ENCODE assay signal across 12 cellular contexts in genomic region chr3:177810162-177810623, GRCh38.
DNase-seq lines count a peak whose midpoint lies in the region; ATAC-seq, FAIRE-seq and TF ChIP-seq lines count a peak whose summit lies in the region.
"Had no signal": no experiment of that assay in that cellular context is flagged by ENCODE, and none has a peak within 500 bp of the region (broad histone marks: within the 10 kb centered on the region; RNA-seq: fewer than 3 reads in every experiment).

No MANE protein-coding gene starts in this region.

- H3K4me3 Mint-ChIP-seq in activated CD8-positive, alpha-beta T cell treated with anti-CD3 and anti-CD28 coated beads for 36 hours: no peak overlapping the region
- H3K4me3 Mint-ChIP-seq in activated CD8-positive, alpha-beta T cell treated with anti-CD3 and anti-CD28 coated beads, Interleukin-2, amount 10 ng/mL, durations not matched to agents 7 days and 5 days: no peak overlapping the region
- H3K4me3 Mint-ChIP-seq: activated CD4-positive, alpha-beta memory T cell treated with anti-CD3 and anti-CD28 coated beads for 36 hours; B cell had no signal

- POLR2A ChIA-PET in activated CD8-positive, alpha-beta T cell treated with anti-CD3 and anti-CD28 coated beads for 36 hours (lab: Charles Lee): no interaction called here
- POLR2A ChIA-PET in activated CD8-positive, alpha-beta T cell treated with anti-CD3 and anti-CD28 coated beads, Interleukin-2, amount 10 ng/mL, durations not matched to agents 7 days and 5 days (lab: Charles Lee): no interaction called here

- WGBS in transverse colon (ENCODE audit: low coverage in 1 of 2), 2 donors: 36 to 45% methylated on average over 3 of the region's 3 CpGs

- FAIRE-seq in GM19239 (lab: Jason Lieb, UNC): no peak

- TF ChIP-seq CTCF in activated CD8-positive, alpha-beta T cell treated with anti-CD3 and anti-CD28 coated beads for 36 hours (IDR thresholded peaks at IDR 0.05): no peak
- no peak for TF ChIP-seq CTCF in transverse colon (IDR thresholded peaks at IDR 0.05)

- H3K4me1 ChIP-seq in transverse colon: peaks cover 0 to 21% (median 0%) of the 10 kb centered on the region in 4 donors

- no peaks in the 10 kb centered on the region for H3K27me3 ChIP-seq in transverse colon
- H3K27me3 ChIP-seq: spleen had no signal

- H3K9me3 ChIP-seq in transverse colon: no peaks in the 10 kb centered on the region
- H3K9me3 ChIP-seq: spleen had no signal

- TF ChIP-seq POLR2A in transverse colon (IDR thresholded peaks at IDR 0.05): no peak

- no peaks in the 10 kb centered on the region for H3K9me3 Mint-ChIP-seq in activated CD8-positive, alpha-beta T cell treated with anti-CD3 and anti-CD28 coated beads for 36 hours
- peaks cover 14% of the 10 kb centered on the region for H3K9me3 Mint-ChIP-seq in activated CD8-positive, alpha-beta T cell treated with anti-CD3 and anti-CD28 coated beads, Interleukin-2, amount 10 ng/mL, durations not matched to agents 7 days and 5 days (ENCODE audit: insufficient read depth)
- H3K9me3 Mint-ChIP-seq: activated CD4-positive, alpha-beta memory T cell treated with anti-CD3 and anti-CD28 coated beads for 36 hours had no signal

- intact Hi-C loops in activated CD8-positive, alpha-beta T cell treated with anti-CD3 and anti-CD28 coated beads for 36 hours (cut with micrococcal nuclease): no loop called here
- intact Hi-C loops in transverse colon (cut with DNase I; ENCODE audit: low total_unique reads): loop anchor here (10.0 kb wide), 1 partner anchor 155 kb away; no protein-coding TSS in a partner anchor

- no peak for DNase-seq in activated CD8-positive, alpha-beta T cell treated with anti-CD3 and anti-CD28 coated beads for 36 hours
- DNase-seq in activated CD8-positive, alpha-beta T cell treated with anti-CD3 and anti-CD28 coated beads, Interleukin-2, amount 10 ng/mL, durations not matched to agents 7 days and 5 days: no peak
- peak; percentile 60 for DNase-seq in astrocyte of the hippocampus (ENCODE audit: low read depth, low spot score)
- DNase-seq in kidney glomerular epithelial cell (lab: John Stamatoyannopoulos, UW): peak; percentile 64
- no peak for DNase-seq in transverse colon
- no peak for DNase-seq in NCI-H748 (lab: John Stamatoyannopoulos, UW; ENCODE audit: unreplicated experiment)
- no peak for DNase-seq in GM19239 (ENCODE audit: insufficient read length, low spot score)
- DNase-seq in stimulated activated naive CD4-positive, alpha-beta T cell treated with Interleukin-2 at 50 U/mL for 16 hours (lab: John Stamatoyannopoulos, UW): no peak
- DNase-seq: activated CD4-positive, alpha-beta memory T cell treated with anti-CD3 and anti-CD28 coated beads for 36 hours; NCI-H69; spleen had no signal

- ATAC-seq in activated CD8-positive, alpha-beta T cell treated with anti-CD3 and anti-CD28 coated beads for 36 hours: no peak
- no peak for ATAC-seq in activated CD8-positive, alpha-beta T cell treated with anti-CD3 and anti-CD28 coated beads, Interleukin-2, amount 10 ng/mL, durations not matched to agents 7 days and 5 days

- H3K27ac ChIP-seq in transverse colon: peak overlapping the region; percentile 12 to 47 (median 26)

- no peak overlapping the region for H3K4me3 ChIP-seq in transverse colon
- H3K4me3 ChIP-seq: spleen had no signal

- no peaks in the 10 kb centered on the region for H3K36me3 Mint-ChIP-seq in activated CD8-positive, alpha-beta T cell treated with anti-CD3 and anti-CD28 coated beads for 36 hours (ENCODE audit: low read depth)
- H3K36me3 Mint-ChIP-seq in activated CD8-positive, alpha-beta T cell treated with anti-CD3 and anti-CD28 coated beads, Interleukin-2, amount 10 ng/mL, durations not matched to agents 7 days and 5 days (ENCODE audit: low read depth): no peaks in the 10 kb centered on the region
- H3K36me3 Mint-ChIP-seq: activated CD4-positive, alpha-beta memory T cell treated with anti-CD3 and anti-CD28 coated beads for 36 hours had no signal

- peak overlapping the region; percentile 13 for H3K27ac Mint-ChIP-seq in activated CD8-positive, alpha-beta T cell treated with anti-CD3 and anti-CD28 coated beads for 36 hours
- no peak overlapping the region for H3K27ac Mint-ChIP-seq in activated CD8-positive, alpha-beta T cell treated with anti-CD3 and anti-CD28 coated beads, Interleukin-2, amount 10 ng/mL, durations not matched to agents 7 days and 5 days
- H3K27ac Mint-ChIP-seq: activated CD4-positive, alpha-beta memory T cell treated with anti-CD3 and anti-CD28 coated beads for 36 hours had no signal

- in situ Hi-C loops in transverse colon (cut with MboI; ENCODE audit: low pct_ligation_motif_present in 1 of 4, low pct_unique_long_range_greater_than_20kb in 1 of 4, low sequenced_read_pairs in 3 of 4): no loop called here

- no peak for TF ChIP-seq EP300 in transverse colon (IDR thresholded peaks at IDR 0.05; ENCODE audit: low read depth)

- no peaks in the 10 kb centered on the region for H3K27me3 Mint-ChIP-seq in activated CD8-positive, alpha-beta T cell treated with anti-CD3 and anti-CD28 coated beads for 36 hours
- no peaks in the 10 kb centered on the region for H3K27me3 Mint-ChIP-seq in activated CD8-positive, alpha-beta T cell treated with anti-CD3 and anti-CD28 coated beads, Interleukin-2, amount 10 ng/mL, durations not matched to agents 7 days and 5 days (ENCODE audit: low read depth)
- H3K27me3 Mint-ChIP-seq: activated CD4-positive, alpha-beta memory T cell treated with anti-CD3 and anti-CD28 coated beads for 36 hours; B cell had no signal

- CTCF ChIA-PET in activated CD8-positive, alpha-beta T cell treated with anti-CD3 and anti-CD28 coated beads for 36 hours (lab: Charles Lee): no interaction called here
- CTCF ChIA-PET in activated CD8-positive, alpha-beta T cell treated with anti-CD3 and anti-CD28 coated beads, Interleukin-2, amount 10 ng/mL, durations not matched to agents 7 days and 5 days (lab: Charles Lee): no interaction called here

- H3K4me1 Mint-ChIP-seq in activated CD8-positive, alpha-beta T cell treated with anti-CD3 and anti-CD28 coated beads for 36 hours (ENCODE audit: low read depth): peaks cover 18% of the 10 kb centered on the region
- peaks cover 7% of the 10 kb centered on the region for H3K4me1 Mint-ChIP-seq in activated CD8-positive, alpha-beta T cell treated with anti-CD3 and anti-CD28 coated beads, Interleukin-2, amount 10 ng/mL, durations not matched to agents 7 days and 5 days (ENCODE audit: low read depth)

- no peaks in the 10 kb centered on the region for H3K36me3 ChIP-seq in transverse colon
- H3K36me3 ChIP-seq: spleen had no signal

Comparison
In these comparisons a context has a peak if more than half of its experiments do, and no peak if none do; other contexts are left out.
1. DNase-seq: peak in astrocyte of the hippocampus (single experiment) and kidney glomerular epithelial cell (single experiment); none in activated CD8-positive, alpha-beta T cell treated with anti-CD3 and anti-CD28 coated beads for 36 hours (single experiment), activated CD8-positive, alpha-beta T cell treated with anti-CD3 and anti-CD28 coated beads, Interleukin-2, amount 10 ng/mL, durations not matched to agents 7 days and 5 days (single experiment), transverse colon (single experiment), NCI-H748 (single experiment), GM19239 (single experiment) and stimulated activated naive CD4-positive, alpha-beta T cell treated with Interleukin-2 at 50 U/mL for 16 hours (single experiment).